1 cellular context compared by ENCODE assay signal in the genomic region with DNA sequence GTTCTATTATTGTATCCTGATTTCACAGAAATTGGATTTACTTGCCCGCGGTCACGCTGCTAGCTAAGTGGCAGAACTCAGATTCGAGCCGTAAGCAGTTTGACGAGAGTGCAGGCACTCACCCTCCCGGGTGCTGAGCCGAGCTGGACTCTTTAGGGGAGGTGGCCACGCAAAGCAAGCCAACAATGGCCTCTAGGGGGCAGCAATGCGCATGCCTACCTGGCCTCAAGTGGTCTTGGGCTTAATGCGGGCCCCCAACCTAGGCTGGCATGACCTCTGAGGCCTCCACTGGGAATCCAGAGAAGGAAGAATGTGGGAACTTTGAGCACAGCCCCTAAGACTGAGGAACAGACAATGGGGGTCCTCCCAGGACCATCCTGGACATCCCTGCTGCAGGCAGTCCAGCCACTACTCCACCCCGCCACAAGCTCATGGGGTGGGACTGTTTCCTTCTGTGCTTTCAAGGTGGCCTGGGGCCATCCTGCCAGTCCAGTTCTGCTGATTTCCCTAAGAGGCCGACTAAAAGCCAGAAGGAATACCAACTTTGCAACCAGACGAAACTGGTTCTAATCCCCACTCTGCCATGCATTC.
TF ChIP-seq lines count a peak whose summit lies in the region.

No MANE protein-coding gene starts in this region.

TF ChIP-seq in A549, 52 proteins besides CTCF, POLR2A, EP300 and RAD21 (continued from another document):
- TF ChIP-seq, protein P1, sequence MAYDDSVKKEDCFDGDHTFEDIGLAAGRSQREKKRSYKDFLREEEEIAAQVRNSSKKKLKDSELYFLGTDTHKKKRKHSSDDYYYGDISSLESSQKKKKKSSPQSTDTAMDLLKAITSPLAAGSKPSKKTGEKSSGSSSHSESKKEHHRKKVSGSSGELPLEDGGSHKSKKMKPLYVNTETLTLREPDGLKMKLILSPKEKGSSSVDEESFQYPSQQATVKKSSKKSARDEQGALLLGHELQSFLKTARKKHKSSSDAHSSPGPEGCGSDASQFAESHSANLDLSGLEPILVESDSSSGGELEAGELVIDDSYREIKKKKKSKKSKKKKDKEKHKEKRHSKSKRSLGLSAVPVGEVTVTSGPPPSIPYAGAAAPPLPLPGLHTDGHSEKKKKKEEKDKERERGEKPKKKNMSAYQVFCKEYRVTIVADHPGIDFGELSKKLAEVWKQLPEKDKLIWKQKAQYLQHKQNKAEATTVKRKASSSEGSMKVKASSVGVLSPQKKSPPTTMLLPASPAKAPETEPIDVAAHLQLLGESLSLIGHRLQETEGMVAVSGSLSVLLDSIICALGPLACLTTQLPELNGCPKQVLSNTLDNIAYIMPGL (CRISPR knock-in tag; IDR thresholded peaks at IDR 0.05; ENCODE audit: borderline replicate concordance), result no peak
TF ChIP-seq in A549: peak in this region for 0.
